In the genomic region with DNA sequence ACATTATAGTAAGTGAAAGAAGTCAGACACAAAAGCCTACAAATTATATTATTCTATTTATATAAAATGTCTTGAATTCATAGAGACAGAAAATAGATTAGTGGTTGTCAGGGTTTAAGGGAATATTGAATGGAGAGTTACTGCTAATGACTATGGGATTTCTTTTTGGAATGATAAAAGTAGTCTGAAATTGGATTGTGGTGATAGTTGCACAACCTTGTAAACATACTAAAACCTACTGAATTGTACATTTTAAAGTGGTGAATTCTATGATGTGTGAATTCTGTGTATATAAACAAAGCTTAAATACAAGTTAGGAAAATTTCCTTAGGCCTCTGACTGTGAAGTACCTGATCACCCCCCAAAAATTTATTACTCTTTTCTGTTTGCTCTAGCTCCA, we compare ENCODE assay signal across 27 cellular contexts.
"Had no signal": no experiment of that assay in that cellular context is flagged by ENCODE, and none has a peak within 500 bp of the region (broad histone marks: within the 10 kb centered on the region; RNA-seq: fewer than 3 reads in every experiment).

No MANE protein-coding gene starts in this region.

- H3K4me3 ChIP-seq: stomach, suprapubic skin, testis, thoracic aorta, thyroid gland, tibial artery, tibial nerve, transverse colon, upper lobe of left lung, upper lobe of right lung, uterus, vagina had no signal

- DNase-seq: stimulated activated CD4-positive, alpha-beta T cell treated with anti-CD3 and anti-CD28 coated beads, Interleukin-2, amount 100 ng/mL, for 48 hours; stimulated activated CD4-positive, alpha-beta T cell treated with anti-CD3 and anti-CD28 coated beads, Interleukin-4, amount 100 ng/mL, for 1 hour; stimulated activated CD4-positive, alpha-beta T cell treated with anti-CD3 and anti-CD28 coated beads, Interleukin-4, amount 100 ng/mL, for 24 hours; stimulated activated CD4-positive, alpha-beta T cell treated with anti-CD3 and anti-CD28 coated beads, Interleukin-4, amount 100 ng/mL, for 4 hours; stimulated activated CD8-positive, alpha-beta memory T cell treated with anti-CD3 and anti-CD28 coated beads, Interleukin-4, amount 100 ng/mL, for 48 hours; stimulated activated naive B cell treated with anti-CD40 and anti-IgM and Interleukin-4, amounts not matched to agents 10 μg/mL and 1 μg/mL and 100 μg/mL, for 72 hours; stimulated activated naive CD4-positive, alpha-beta T cell; stimulated activated naive CD4-positive, alpha-beta T cell treated with Interleukin-2 at 50 U/mL for 16 hours; stimulated activated naive CD8-positive, alpha-beta T cell treated with anti-CD3 and anti-CD28 coated beads, Interleukin-15, amount 100 ng/mL, for 72 hours; stimulated activated naive CD8-positive, alpha-beta T cell treated with anti-CD3 and anti-CD28 coated beads, Interleukin-15, Interleukin-2, amounts not matched to agents 100 U/mL and 50 U/mL, for 24 hours; stomach; substantia nigra; testis; thyroid gland; tibial artery; transverse colon; trophoblast cell; upper lobe of left lung; upper lobe of right lung; uterus had no signal

- H3K9me3 ChIP-seq: suprapubic skin, testis, thoracic aorta, thyroid gland, transverse colon, upper lobe of right lung, uterus, vagina had no signal

- FAIRE-seq: urothelium cell line had no signal

- H3K27me3 ChIP-seq: stomach, suprapubic skin, testis, thyroid gland, tibial artery, tibial nerve, transverse colon, upper lobe of left lung, upper lobe of right lung, uterus, vagina had no signal

- H3K36me3 ChIP-seq: stomach, suprapubic skin, thoracic aorta, thyroid gland, tibial artery, tibial nerve, transverse colon, upper lobe of left lung, upper lobe of right lung, uterus, vagina had no signal

- ATAC-seq: stimulated activated effector memory CD8-positive, alpha-beta T cell treated with anti-CD3 and anti-CD28 coated beads, Interleukin-12 subunit alpha, Interleukin-12 subunit beta, amount 100 ng/mL, for 72 hours; stimulated activated memory B cell treated with anti-CD40 and anti-IgM and Interleukin-4, amounts not matched to agents 10 μg/mL and 1 μg/mL and 100 μg/mL, for 72 hours; stimulated activated naive B cell treated with anti-CD40 and anti-IgM and Interleukin-4, amounts not matched to agents 10 μg/mL and 1 μg/mL and 100 μg/mL, for 72 hours; stimulated activated naive CD8-positive, alpha-beta T cell treated with anti-CD3 and anti-CD28 coated beads, Interleukin-15, amount 100 ng/mL, for 72 hours; stimulated activated naive CD8-positive, alpha-beta T cell treated with anti-CD3 and anti-CD28 coated beads, Interleukin-15, Interleukin-2, amounts not matched to agents 100 U/mL and 50 U/mL, for 24 hours; upper lobe of right lung had no signal

- H3K27ac ChIP-seq: stomach, suprapubic skin, testis, thoracic aorta, thyroid gland, tibial artery, tibial nerve, transverse colon, upper lobe of left lung, upper lobe of right lung, uterus, vagina had no signal

- H3K4me1 ChIP-seq: stomach, suprapubic skin, testis, thyroid gland, tibial artery, tibial nerve, transverse colon, upper lobe of left lung, upper lobe of right lung, uterus, vagina had no signal
